ENCODE assay signal across 16 cellular contexts in genomic region chr2:194060269-194060668, GRCh38.
"Had no signal": no experiment of that assay in that cellular context is flagged by ENCODE, and none has a peak within 500 bp of the region (broad histone marks: within the 10 kb centered on the region; RNA-seq: fewer than 3 reads in every experiment).

No MANE protein-coding gene starts in this region.

- H3K27ac Mint-ChIP-seq: activated CD4-positive, alpha-beta T cell treated with anti-CD3 and anti-CD28 coated beads, Interleukin-2, amount 10 ng/mL, durations not matched to agents 24 days and 14 days; activated naive CD4-positive, alpha-beta T cell treated with anti-CD3 and anti-CD28 coated beads, Interleukin-2, amount 50 U/mL, for 24 hours; immature natural killer cell; neural progenitor cell had no signal

- ATAC-seq: heart left ventricle; stimulated activated naive CD8-positive, alpha-beta T cell treated with anti-CD3 and anti-CD28 coated beads, Interleukin-15, Interleukin-2, amounts not matched to agents 100 U/mL and 50 U/mL, for 24 hours had no signal

- H3K9me3 Mint-ChIP-seq: activated CD4-positive, alpha-beta T cell treated with anti-CD3 and anti-CD28 coated beads, Interleukin-2, amount 10 ng/mL, durations not matched to agents 24 days and 14 days; activated naive CD4-positive, alpha-beta T cell treated with anti-CD3 and anti-CD28 coated beads, Interleukin-2, amount 50 U/mL, for 24 hours; central memory CD8-positive, alpha-beta T cell; neural progenitor cell had no signal

- DNase-seq: activated CD4-positive, alpha-beta T cell treated with anti-CD3 and anti-CD28 coated beads, Interleukin-2, amount 10 ng/mL, durations not matched to agents 24 days and 14 days; activated gamma-delta T cell; colonic mucosa; heart left ventricle; kidney glomerular epithelial cell; left ventricle myocardium inferior; stimulated activated CD4-positive, alpha-beta T cell treated with anti-CD3 and anti-CD28 coated beads, Interleukin-12 subunit alpha, Interleukin-12 subunit beta, amount 100 ng/mL, for 4 hours; stimulated activated CD4-positive, alpha-beta T cell treated with anti-CD3 and anti-CD28 coated beads, Interleukin-1b, Interleukin-23, amount 100 ng/mL, for 48 hours; stimulated activated CD8-positive, alpha-beta memory T cell treated with anti-CD3 and anti-CD28 coated beads, Interleukin-4, amount 100 ng/mL, for 48 hours; stimulated activated naive CD8-positive, alpha-beta T cell treated with anti-CD3 and anti-CD28 coated beads, Interleukin-15, Interleukin-2, amounts not matched to agents 100 U/mL and 50 U/mL, for 24 hours; T-helper 9 cell; uterus had no signal

- H3K4me1 Mint-ChIP-seq: activated CD4-positive, alpha-beta T cell treated with anti-CD3 and anti-CD28 coated beads, Interleukin-2, amount 10 ng/mL, durations not matched to agents 24 days and 14 days; activated naive CD4-positive, alpha-beta T cell treated with anti-CD3 and anti-CD28 coated beads, Interleukin-2, amount 50 U/mL, for 24 hours; central memory CD8-positive, alpha-beta T cell; neural progenitor cell had no signal

- H3K27me3 Mint-ChIP-seq: activated CD4-positive, alpha-beta T cell treated with anti-CD3 and anti-CD28 coated beads, Interleukin-2, amount 10 ng/mL, durations not matched to agents 24 days and 14 days; activated naive CD4-positive, alpha-beta T cell treated with anti-CD3 and anti-CD28 coated beads, Interleukin-2, amount 50 U/mL, for 24 hours; central memory CD8-positive, alpha-beta T cell had no signal

- H3K36me3 Mint-ChIP-seq: activated naive CD4-positive, alpha-beta T cell treated with anti-CD3 and anti-CD28 coated beads, Interleukin-2, amount 50 U/mL, for 24 hours; immature natural killer cell; neural progenitor cell had no signal

- H3K4me3 Mint-ChIP-seq: activated CD4-positive, alpha-beta T cell treated with anti-CD3 and anti-CD28 coated beads, Interleukin-2, amount 10 ng/mL, durations not matched to agents 24 days and 14 days; activated naive CD4-positive, alpha-beta T cell treated with anti-CD3 and anti-CD28 coated beads, Interleukin-2, amount 50 U/mL, for 24 hours; central memory CD8-positive, alpha-beta T cell; immature natural killer cell; neural progenitor cell had no signal
